9 cellular contexts compared by ENCODE assay signal in genomic region chr5:147188200-147189108, GRCh38. TPM values are rescaled to one million over a fixed set of nuclear protein-coding genes. Genes with fewer than 3 reads are reported as not detected.
DNase-seq lines count a peak whose midpoint lies in the region; ATAC-seq and TF ChIP-seq lines count a peak whose summit lies in the region.
"Had no signal": no experiment of that assay in that cellular context is flagged by ENCODE, and none has a peak within 500 bp of the region (broad histone marks: within the 10 kb centered on the region; RNA-seq: fewer than 3 reads in every experiment).

No MANE protein-coding gene starts in this region.

- no peak overlapping the region for H2AFZ ChIP-seq in OCI-LY7 (ENCODE audit: low read length)

- H4K20me1 ChIP-seq in OCI-LY7 (ENCODE audit: insufficient read depth, low read length) = no peaks in the 10 kb centered on the region

- H3K79me2 ChIP-seq in OCI-LY7 (ENCODE audit: insufficient read depth, low read depth, low read length) = no peaks in the 10 kb centered on the region

- H3K4me1 ChIP-seq in OCI-LY7 (ENCODE audit: insufficient read depth, low read length, poor library complexity, severe bottlenecking) (no peaks in the 10 kb centered on the region), right cardiac atrium (ENCODE audit: control insufficient read depth, insufficient read depth, low read length) (no peaks in the 10 kb centered on the region)

- intact Hi-C loops in OCI-LY7 (cut with micrococcal nuclease; ENCODE audit: unreplicated experiment) = loop anchor here (1.0 kb wide), 1 partner anchor 90 kb away; no protein-coding TSS in a partner anchor
- intact Hi-C loops in right cardiac atrium (cut with DNase I) = loop anchor here in 2 of 4 donors (5.0 kb wide), 1 partner anchor 646 kb away; no protein-coding TSS in a partner anchor
- intact Hi-C loops in sciatic nerve (cut with DNase I) = no loop called here

- DNase-seq in NK-92 treated with Interleukin-12 subunit alpha and Interleukin-12 subunit beta, amount 100 ng/mL, for 24 hours (lab: John Stamatoyannopoulos, UW) = peak; percentile 6
- DNase-seq in NK-92 (lab: John Stamatoyannopoulos, UW; ENCODE audit: unreplicated experiment) = no peak
- peak; percentile 62 for DNase-seq in KBM-7
- DNase-seq in OCI-LY7 (ENCODE audit: low spot score) = peak; percentile 59
- peak; percentile 46 for DNase-seq in amniotic stem cell (lab: John Stamatoyannopoulos, UW)
- peak in 2 of 3 donors; percentile 27 to 57 for DNase-seq in right cardiac atrium
- peak; percentile 62 for DNase-seq in sciatic nerve (ENCODE audit: low spot score)
- DNase-seq: naive B cell had no signal

- H3K27me3 ChIP-seq in right cardiac atrium (ENCODE audit: control insufficient read depth, insufficient read depth) = peaks cover 2% of the 10 kb centered on the region

- in situ Hi-C loops in KBM-7 (cut with MboI; ENCODE audit: low pct_unique_long_range_greater_than_20kb, low sequenced_read_pairs) = loop anchor here (25.0 kb wide), 1 partner anchor 651 kb away; no protein-coding TSS in a partner anchor

- CTCF ChIA-PET in OCI-LY7 (lab: Charles Lee; ENCODE audit: unreplicated experiment) = interaction anchor here (0.5 to 1.8 kb wide), 3 partner anchors 8 to 90 kb away, joined by 3 to 7 read pairs (median 5); no protein-coding TSS in a partner anchor

- no TSS peak for BruUV-seq in OCI-LY7 (replicated peaks; lab: Mats Ljungman, UMichigan)

- TF ChIP-seq CTCF in OCI-LY7 (conservative IDR thresholded peaks at IDR 0.05; ENCODE audit: low read length) = peak; percentile 95

- H3K9me2 ChIP-seq in OCI-LY7 (ENCODE audit: insufficient read depth, low read length) = no peaks in the 10 kb centered on the region

- WGBS in right cardiac atrium = 47% methylated on average over 20 of the region's 20 CpGs

- H3K27ac ChIP-seq in OCI-LY7 (ENCODE audit: low read depth, low read length, poor library complexity, severe bottlenecking) (no peak overlapping the region), right cardiac atrium (ENCODE audit: low read length) (no peak overlapping the region)

- H3K4me3 ChIP-seq in OCI-LY7 (ENCODE audit: low read depth, low read length, poor library complexity, severe bottlenecking) (no peak overlapping the region), right cardiac atrium (ENCODE audit: low read length) (no peak overlapping the region)

- H3K9me3 ChIP-seq in OCI-LY7 (ENCODE audit: low read length) = no peaks in the 10 kb centered on the region
- H3K9me3 ChIP-seq in right cardiac atrium (ENCODE audit: control insufficient read depth, low read length) = no peaks in the 10 kb centered on the region

- POLR2A ChIA-PET in OCI-LY7 (lab: Charles Lee) = interaction anchor here (0.6 to 0.7 kb wide), 3 partner anchors 10 to 22 kb away, joined by 3 to 5 read pairs (median 3); no protein-coding TSS in a partner anchor

- peak; percentile 88 for ATAC-seq in GM21576 (IDR thresholded peaks at IDR 0.05; ENCODE audit: unreplicated experiment)
- peak; percentile 73 to 76 for ATAC-seq in right cardiac atrium
- peak; percentile 86 for ATAC-seq in sciatic nerve

- H3K36me3 ChIP-seq in OCI-LY7 (ENCODE audit: insufficient read depth, low read length) = no peaks in the 10 kb centered on the region

- no peak overlapping the region for H3K4me2 ChIP-seq in OCI-LY7 (ENCODE audit: low read length)

RNA-seq across cellular contexts. Expression of gene STK32A, which starts 46.4 kb away (rescaled TPM):
- not detected in 2 replicates for total RNA-seq in OCI-LY7 (2014; rRNA removed; shearing (Covaris generic))
- total RNA-seq in OCI-LY7 (2022) = not detected in 2 replicates
- 1 to 10 TPM; 1.9 to 2.9 (median 2.4) TPM for total RNA-seq in right cardiac atrium
- 0.81 TPM for polyA plus RNA-seq in right cardiac atrium
- total RNA-seq in sciatic nerve = 29.1 TPM
